ENCODE assay signal across 15 cellular contexts in genomic region chr9:105116047-105116868, GRCh38.
A peak's percentile ranks its signal among the peaks of the same experiment; 100 is the strongest.
DNase-seq lines count a peak whose midpoint lies in the region; ATAC-seq, FAIRE-seq and TF ChIP-seq lines count a peak whose summit lies in the region.
"Had no signal": no experiment of that assay in that cellular context is flagged by ENCODE, and none has a peak within 500 bp of the region (broad histone marks: within the 10 kb centered on the region; RNA-seq: fewer than 3 reads in every experiment).

No MANE protein-coding gene starts in this region.

- no peaks in the 10 kb centered on the region for H3K36me3 Mint-ChIP-seq in neural progenitor cell
- H3K36me3 Mint-ChIP-seq in activated CD8-positive, alpha-beta memory T cell treated with anti-CD3 and anti-CD28 coated beads, Interleukin-2, amount 10 ng/mL, durations not matched to agents 7 days and 5 days = no peaks in the 10 kb centered on the region

- H3K36me3 ChIP-seq in neural progenitor cell = no peaks in the 10 kb centered on the region
- H3K36me3 ChIP-seq in tibial nerve = no peaks in the 10 kb centered on the region
- H3K36me3 ChIP-seq: stomach, uterus had no signal

- TF ChIP-seq EP300 in tibial nerve (IDR thresholded peaks at IDR 0.05) = no peak

- H3K9me3 ChIP-seq in neural progenitor cell (ENCODE audit: low read depth) (no peaks in the 10 kb centered on the region), tibial nerve (no peaks in the 10 kb centered on the region)
- H3K9me3 ChIP-seq: stomach, uterus had no signal

- H3K4me3 Mint-ChIP-seq in neural progenitor cell = no peak overlapping the region
- no peak overlapping the region for H3K4me3 Mint-ChIP-seq in activated CD8-positive, alpha-beta memory T cell treated with anti-CD3 and anti-CD28 coated beads, Interleukin-2, amount 10 ng/mL, durations not matched to agents 7 days and 5 days

- FAIRE-seq in GM12892 (lab: Jason Lieb, UNC) = peak; percentile 62
- FAIRE-seq: islet of Langerhans had no signal

- ATAC-seq in HG03135 (IDR thresholded peaks at IDR 0.05; ENCODE audit: unreplicated experiment) = no peak
- ATAC-seq in activated CD8-positive, alpha-beta memory T cell treated with anti-CD3 and anti-CD28 coated beads, Interleukin-2, amount 10 ng/mL, durations not matched to agents 7 days and 5 days = no peak
- ATAC-seq in HG02938 (IDR thresholded peaks at IDR 0.05; ENCODE audit: unreplicated experiment) = no peak

- H3K4me1 ChIP-seq in neural progenitor cell (peaks cover 11% of the 10 kb centered on the region), tibial nerve (no peaks in the 10 kb centered on the region)
- H3K4me1 ChIP-seq: uterus had no signal

- peaks cover 37% of the 10 kb centered on the region for H3K4me1 Mint-ChIP-seq in neural progenitor cell
- H3K4me1 Mint-ChIP-seq in activated CD8-positive, alpha-beta memory T cell treated with anti-CD3 and anti-CD28 coated beads, Interleukin-2, amount 10 ng/mL, durations not matched to agents 7 days and 5 days = peaks cover 22% of the 10 kb centered on the region

- H4K20me1 ChIP-seq in neural progenitor cell (ENCODE audit: low read depth) = no peaks in the 10 kb centered on the region

- no peaks in the 10 kb centered on the region for H3K79me2 ChIP-seq in neural progenitor cell (ENCODE audit: low read depth)

- H3K27ac ChIP-seq in epithelial cell of prostate = peak overlapping the region; percentile 27
- H3K27ac ChIP-seq in neural progenitor cell = no peak overlapping the region
- no peak overlapping the region for H3K27ac ChIP-seq in tibial nerve
- H3K27ac ChIP-seq: stomach, uterus had no signal

- CTCF ChIA-PET in activated CD8-positive, alpha-beta memory T cell treated with anti-CD3 and anti-CD28 coated beads, Interleukin-2, amount 10 ng/mL, durations not matched to agents 7 days and 5 days (lab: Charles Lee) = interaction anchor here (1.4 to 1.6 kb wide), 2 partner anchors 12 to 118 kb away, joined by 3 to 4 read pairs; no protein-coding TSS in a partner anchor

- no peaks in the 10 kb centered on the region for H3K9me3 Mint-ChIP-seq in neural progenitor cell
- H3K9me3 Mint-ChIP-seq in activated CD8-positive, alpha-beta memory T cell treated with anti-CD3 and anti-CD28 coated beads, Interleukin-2, amount 10 ng/mL, durations not matched to agents 7 days and 5 days (ENCODE audit: low read depth) = no peaks in the 10 kb centered on the region

- TF ChIP-seq POLR2A in GM12892 (IDR thresholded peaks at IDR 0.05; ENCODE audit: low read depth, low read length) (no peak), tibial nerve (IDR thresholded peaks at IDR 0.05) (no peak)

- H3K27me3 ChIP-seq in neural progenitor cell (no peaks in the 10 kb centered on the region), tibial nerve (no peaks in the 10 kb centered on the region)
- H3K27me3 ChIP-seq: stomach, uterus had no signal

- no peak overlapping the region for H3K9ac ChIP-seq in neural progenitor cell

- no peak overlapping the region for H2AFZ ChIP-seq in neural progenitor cell (replicated peaks)

- H3K27me3 Mint-ChIP-seq in neural progenitor cell (ENCODE audit: insufficient read depth, low read depth) = peaks cover 8% of the 10 kb centered on the region
- H3K27me3 Mint-ChIP-seq in activated CD8-positive, alpha-beta memory T cell treated with anti-CD3 and anti-CD28 coated beads, Interleukin-2, amount 10 ng/mL, durations not matched to agents 7 days and 5 days = no peaks in the 10 kb centered on the region

- TF ChIP-seq CTCF in neural progenitor cell (IDR thresholded peaks at IDR 0.05) (no peak), tibial nerve (IDR thresholded peaks at IDR 0.05) (no peak)

- no peak overlapping the region for H3K4me2 ChIP-seq in neural progenitor cell

- H3F3A ChIP-seq in neural progenitor cell (ENCODE audit: low read depth) = no peaks in the 10 kb centered on the region

- peak overlapping the region; percentile 9 for H3K27ac Mint-ChIP-seq in neural progenitor cell
- H3K27ac Mint-ChIP-seq in activated CD8-positive, alpha-beta memory T cell treated with anti-CD3 and anti-CD28 coated beads, Interleukin-2, amount 10 ng/mL, durations not matched to agents 7 days and 5 days = no peak overlapping the region

- 81 to 87% methylated on average over 9 of the region's 9 CpGs for WGBS in tibial nerve, 2 donors

- no peak for DNase-seq in GM12892 (ENCODE audit: insufficient read length)
- peak; percentile 19 for DNase-seq in NCI-H2029 treated with DMSO at 0.1 percent for 48 hours (lab: John Stamatoyannopoulos, UW)
- no peak for DNase-seq in epithelial cell of prostate (ENCODE audit: low read depth, low spot score)
- peak; percentile 59 for DNase-seq in neural progenitor cell (ENCODE audit: low spot score)
- no peak for DNase-seq in tibial nerve (ENCODE audit: low spot score in 2 of 2)
- DNase-seq in activated CD8-positive, alpha-beta memory T cell treated with anti-CD3 and anti-CD28 coated beads, Interleukin-2, amount 10 ng/mL, durations not matched to agents 7 days and 5 days = no peak
- DNase-seq: activated effector memory CD4-positive, alpha-beta T cell treated with anti-CD3 and anti-CD28 coated beads, Interleukin-2, amount 50 U/mL, for 16 hours; NCI-H187; NCI-H524; stimulated activated CD4-positive, alpha-beta T cell treated with anti-CD3 and anti-CD28 coated beads, Interleukin-12 subunit alpha, Interleukin-12 subunit beta, amount 100 ng/mL, for 4 hours had no signal

- no peak overlapping the region for H3K4me3 ChIP-seq in neural progenitor cell
- no peak overlapping the region for H3K4me3 ChIP-seq in tibial nerve
- H3K4me3 ChIP-seq: stomach, uterus had no signal

Comparison
In these comparisons a context has a peak if more than half of its experiments do, and no peak if none do; other contexts are left out.
1. DNase-seq: peak in NCI-H2029 treated with DMSO at 0.1 percent for 48 hours (single experiment) and neural progenitor cell (single experiment); none in GM12892 (single experiment), epithelial cell of prostate (single experiment), tibial nerve (0 of 2) and activated CD8-positive, alpha-beta memory T cell treated with anti-CD3 and anti-CD28 coated beads, Interleukin-2, amount 10 ng/mL, durations not matched to agents 7 days and 5 days (single experiment).